In the genomic region with DNA sequence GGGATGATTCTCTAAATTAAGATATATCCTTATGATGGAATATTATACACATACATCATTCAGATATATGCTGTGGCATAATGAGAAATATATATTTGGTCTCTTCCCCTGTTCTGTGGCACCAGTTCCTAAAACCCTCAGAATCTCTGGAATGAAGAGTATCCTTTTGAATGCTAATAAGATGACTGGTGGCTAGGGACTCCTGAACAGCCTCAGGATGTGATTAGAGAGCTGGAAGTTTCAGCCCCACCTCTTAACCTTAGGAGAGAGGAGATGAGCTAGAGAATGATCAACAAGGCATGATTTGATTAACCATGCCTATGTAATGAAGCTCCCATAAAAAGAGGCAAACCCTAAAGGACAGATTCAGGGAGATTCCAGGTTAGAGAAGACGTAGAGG, we compare ENCODE assay signal across 19 cellular contexts.
"Had no signal": no experiment of that assay in that cellular context is flagged by ENCODE, and none has a peak within 500 bp of the region (broad histone marks: within the 10 kb centered on the region; RNA-seq: fewer than 3 reads in every experiment).

No MANE protein-coding gene starts in this region.

- H3K27ac ChIP-seq: epithelial cell of prostate, esophagus muscularis mucosa, gastrocnemius medialis, heart right ventricle, neutrophil, psoas muscle, right lobe of liver, tibial artery, upper lobe of left lung, uterus had no signal

- H3K27me3 ChIP-seq: esophagus muscularis mucosa, gastrocnemius medialis, heart right ventricle, neutrophil, right lobe of liver, tibial artery, upper lobe of left lung, uterus had no signal

- H3K4me3 Mint-ChIP-seq: naive thymus-derived CD4-positive, alpha-beta T cell; nephron progenitor cell; stimulated activated memory B cell treated with anti-CD40 and anti-IgM and Interleukin-4, amounts not matched to agents 10 μg/mL and 1 μg/mL and 100 μg/mL, for 72 hours; stimulated activated naive CD8-positive, alpha-beta T cell treated with anti-CD3 and anti-CD28 coated beads, Interleukin-15, Interleukin-2, amounts not matched to agents 100 ng/mL and 50 ng/mL, for 24 hours had no signal

- H3K4me1 Mint-ChIP-seq: naive thymus-derived CD4-positive, alpha-beta T cell; nephron progenitor cell; stimulated activated memory B cell treated with anti-CD40 and anti-IgM and Interleukin-4, amounts not matched to agents 10 μg/mL and 1 μg/mL and 100 μg/mL, for 72 hours had no signal

- H3K36me3 Mint-ChIP-seq: naive thymus-derived CD4-positive, alpha-beta T cell; stimulated activated memory B cell treated with anti-CD40 and anti-IgM and Interleukin-4, amounts not matched to agents 10 μg/mL and 1 μg/mL and 100 μg/mL, for 72 hours had no signal

- ATAC-seq: gastrocnemius medialis; heart right ventricle; naive thymus-derived CD4-positive, alpha-beta T cell; psoas muscle; right lobe of liver; stimulated activated memory B cell treated with anti-CD40 and anti-IgM and Interleukin-4, amounts not matched to agents 10 μg/mL and 1 μg/mL and 100 μg/mL, for 72 hours had no signal

- H3K9me3 Mint-ChIP-seq: stimulated activated memory B cell treated with anti-CD40 and anti-IgM and Interleukin-4, amounts not matched to agents 10 μg/mL and 1 μg/mL and 100 μg/mL, for 72 hours had no signal

- H3K4me1 ChIP-seq: esophagus muscularis mucosa, gastrocnemius medialis, heart right ventricle, psoas muscle, right lobe of liver, tibial artery, upper lobe of left lung, uterus had no signal

- H3K27me3 Mint-ChIP-seq: naive thymus-derived CD4-positive, alpha-beta T cell; stimulated activated memory B cell treated with anti-CD40 and anti-IgM and Interleukin-4, amounts not matched to agents 10 μg/mL and 1 μg/mL and 100 μg/mL, for 72 hours; stimulated activated naive CD8-positive, alpha-beta T cell treated with anti-CD3 and anti-CD28 coated beads, Interleukin-15, Interleukin-2, amounts not matched to agents 100 ng/mL and 50 ng/mL, for 24 hours had no signal

- H3K9me3 ChIP-seq: gastrocnemius medialis, neutrophil, psoas muscle, right lobe of liver, tibial artery, upper lobe of left lung, uterus had no signal

- H3K36me3 ChIP-seq: esophagus muscularis mucosa, gastrocnemius medialis, heart right ventricle, neutrophil, right lobe of liver, tibial artery, upper lobe of left lung, uterus had no signal

- DNase-seq: effector memory CD4-positive, alpha-beta T cell; gastrocnemius medialis; heart right ventricle; hypothalamus; naive thymus-derived CD4-positive, alpha-beta T cell; nephron progenitor cell; psoas muscle; retina; right lobe of liver; stimulated activated CD4-positive, alpha-beta T cell treated with anti-CD3 and anti-CD28 coated beads, Interleukin-4, amount 100 ng/mL, for 1 hour; stimulated activated CD8-positive, alpha-beta memory T cell treated with anti-CD3 and anti-CD28 coated beads, Interleukin-4, amount 100 ng/mL, for 48 hours; tibial artery; upper lobe of left lung; uterus had no signal

- H3K4me3 ChIP-seq: esophagus muscularis mucosa, gastrocnemius medialis, heart right ventricle, psoas muscle, right lobe of liver, tibial artery, upper lobe of left lung, uterus had no signal

- H3K27ac Mint-ChIP-seq: naive thymus-derived CD4-positive, alpha-beta T cell; nephron progenitor cell; stimulated activated memory B cell treated with anti-CD40 and anti-IgM and Interleukin-4, amounts not matched to agents 10 μg/mL and 1 μg/mL and 100 μg/mL, for 72 hours; stimulated activated naive CD8-positive, alpha-beta T cell treated with anti-CD3 and anti-CD28 coated beads, Interleukin-15, Interleukin-2, amounts not matched to agents 100 ng/mL and 50 ng/mL, for 24 hours had no signal
